In genomic region chr1:100868364-100868995, GRCh38 we compare ENCODE assay signal across 8 cellular contexts. TPM values are rescaled to one million over a fixed set of nuclear protein-coding genes. Genes with fewer than 3 reads are reported as not detected.
DNase-seq lines count a peak whose midpoint lies in the region; ATAC-seq and TF ChIP-seq lines count a peak whose summit lies in the region.

No MANE protein-coding gene starts in this region.

- H3K27me3 Mint-ChIP-seq in natural killer cell (ENCODE audit: low read depth in 2 of 2) = no peaks in the 10 kb centered on the region
- H3K27me3 Mint-ChIP-seq in natural killer cell treated with Interleukin-12 subunit alpha and Interleukin-12 subunit beta and Interleukin-15 and Interleukin-18, amount 100 ng/mL, for 72 hours = no peaks in the 10 kb centered on the region
- no peaks in the 10 kb centered on the region for H3K27me3 Mint-ChIP-seq in nephron progenitor cell (ENCODE audit: low read depth, poor library complexity)

- H3K27ac Mint-ChIP-seq in natural killer cell (no peak overlapping the region), nephron progenitor cell (no peak overlapping the region)
- no peak overlapping the region for H3K27ac Mint-ChIP-seq in natural killer cell treated with Interleukin-12 subunit alpha and Interleukin-12 subunit beta and Interleukin-15 and Interleukin-18, amount 100 ng/mL, for 72 hours

- H3K9me3 Mint-ChIP-seq in natural killer cell (no peaks in the 10 kb centered on the region), nephron progenitor cell (no peaks in the 10 kb centered on the region)
- no peaks in the 10 kb centered on the region for H3K9me3 Mint-ChIP-seq in natural killer cell treated with Interleukin-12 subunit alpha and Interleukin-12 subunit beta and Interleukin-15 and Interleukin-18, amount 100 ng/mL, for 72 hours

- intact Hi-C loops in natural killer cell (cut with micrococcal nuclease) = loop anchor here (1.0 to 5.0 kb wide), 3 partner anchors 336 to 1060 kb away; no protein-coding TSS in a partner anchor

- no peaks in the 10 kb centered on the region for H3K36me3 Mint-ChIP-seq in natural killer cell
- no peaks in the 10 kb centered on the region for H3K36me3 Mint-ChIP-seq in natural killer cell treated with Interleukin-12 subunit alpha and Interleukin-12 subunit beta and Interleukin-15 and Interleukin-18, amount 100 ng/mL, for 72 hours
- no peaks in the 10 kb centered on the region for H3K36me3 Mint-ChIP-seq in nephron progenitor cell (ENCODE audit: low read depth)

- H3K4me1 Mint-ChIP-seq in natural killer cell = no peaks in the 10 kb centered on the region
- H3K4me1 Mint-ChIP-seq in natural killer cell treated with Interleukin-12 subunit alpha and Interleukin-12 subunit beta and Interleukin-15 and Interleukin-18, amount 100 ng/mL, for 72 hours (ENCODE audit: low read depth in 2 of 2) = no peaks in the 10 kb centered on the region
- no peaks in the 10 kb centered on the region for H3K4me1 Mint-ChIP-seq in nephron progenitor cell

- no peak for DNase-seq in natural killer cell
- no peak for DNase-seq in natural killer cell treated with Interleukin-12 subunit alpha and Interleukin-12 subunit beta and Interleukin-15 and Interleukin-18, amount 100 ng/mL, for 72 hours (ENCODE audit: low spot score)
- peak; percentile 16 for DNase-seq in NCI-H446 treated with DMSO at 0.1 percent for 48 hours (lab: John Stamatoyannopoulos, UW)
- DNase-seq in dedifferentiated amniotic fluid mesenchymal stem cell (ENCODE audit: extremely low spot score) = peak; percentile 49
- DNase-seq in nephron progenitor cell = no peak
- no peak for DNase-seq in middle frontal gyrus (ENCODE audit: extremely low spot score, low spot score)

- peak; percentile 77 for TF ChIP-seq CTCF in natural killer cell (IDR thresholded peaks at IDR 0.05)
- peak; percentile 74 for TF ChIP-seq CTCF in nephron progenitor cell (IDR thresholded peaks at IDR 0.05)

- no peak overlapping the region for H3K4me3 Mint-ChIP-seq in natural killer cell
- H3K4me3 Mint-ChIP-seq in natural killer cell treated with Interleukin-12 subunit alpha and Interleukin-12 subunit beta and Interleukin-15 and Interleukin-18, amount 100 ng/mL, for 72 hours = no peak overlapping the region
- H3K4me3 Mint-ChIP-seq in nephron progenitor cell = no peak overlapping the region

- no peak for TF ChIP-seq POLR2A in GM18505 (IDR thresholded peaks at IDR 0.05; ENCODE audit: borderline replicate concordance, extremely low read depth, insufficient read depth, insufficient read length)

- ATAC-seq in natural killer cell = peak in 2 of 3 donors; percentile 50 to 57
- no peak for ATAC-seq in natural killer cell treated with Interleukin-12 subunit alpha and Interleukin-12 subunit beta and Interleukin-15 and Interleukin-18, amount 100 ng/mL, for 72 hours
- no peak for ATAC-seq in GM18505 (IDR thresholded peaks at IDR 0.05; ENCODE audit: unreplicated experiment)
- ATAC-seq in HG02610 (IDR thresholded peaks at IDR 0.05; ENCODE audit: unreplicated experiment) = no peak

RNA-seq across cellular contexts. Expression of gene EXTL2, which starts 26.2 kb away (rescaled TPM):
- 1 to 10 TPM; 3.5 to 5.8 (median 3.9) TPM for total RNA-seq in natural killer cell
- 1 to 10 TPM; 3.2 to 10.0 TPM for total RNA-seq in natural killer cell treated with Interleukin-12 subunit alpha and Interleukin-12 subunit beta and Interleukin-15 and Interleukin-18, amount 100 ng/mL, for 72 hours

RNA-seq across cellular contexts. Expression of gene SLC30A7, which starts 27.4 kb away (rescaled TPM):
- total RNA-seq in natural killer cell = 10 to 100 TPM; 27.7 to 38.8 (median 36.2) TPM
- total RNA-seq in natural killer cell treated with Interleukin-12 subunit alpha and Interleukin-12 subunit beta and Interleukin-15 and Interleukin-18, amount 100 ng/mL, for 72 hours = 10 to 100 TPM; 54.6 to 66.2 TPM

Comparison
In these comparisons a context has a peak if more than half of its experiments do, and no peak if none do; other contexts are left out.
1. ATAC-seq: peak in natural killer cell (2 of 3); none in natural killer cell treated with Interleukin-12 subunit alpha and Interleukin-12 subunit beta and Interleukin-15 and Interleukin-18, amount 100 ng/mL, for 72 hours (0 of 2), GM18505 (single experiment) and HG02610 (single experiment).
2. DNase-seq: peak in NCI-H446 treated with DMSO at 0.1 percent for 48 hours (single experiment) and dedifferentiated amniotic fluid mesenchymal stem cell (single experiment); none in natural killer cell (single experiment), natural killer cell treated with Interleukin-12 subunit alpha and Interleukin-12 subunit beta and Interleukin-15 and Interleukin-18, amount 100 ng/mL, for 72 hours (single experiment), nephron progenitor cell (single experiment) and middle frontal gyrus (single experiment).